Comparison of ENCODE assay signal across 35 cellular contexts in the genomic region with DNA sequence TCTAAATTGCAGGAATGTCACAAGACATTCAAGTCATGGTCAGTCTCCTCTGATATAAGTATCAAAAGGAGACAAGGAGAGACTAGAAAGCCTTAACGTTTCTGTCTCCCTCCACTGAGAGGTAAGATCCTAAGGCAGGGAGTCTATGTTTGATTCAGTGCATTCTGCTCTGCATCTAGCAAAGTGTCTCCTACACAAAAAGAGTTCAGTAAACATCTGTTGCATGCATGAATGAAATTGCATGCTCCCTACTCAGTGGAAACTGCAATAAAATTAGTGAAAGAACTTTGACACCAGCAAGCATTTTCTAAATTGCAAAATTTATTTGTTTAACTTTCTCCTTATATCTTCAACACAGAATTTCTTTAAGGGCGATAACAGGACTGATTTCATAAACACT.
"Had no signal": no experiment of that assay in that cellular context is flagged by ENCODE, and none has a peak within 500 bp of the region (broad histone marks: within the 10 kb centered on the region; RNA-seq: fewer than 3 reads in every experiment).

No MANE protein-coding gene starts in this region.

- H3K4me1 ChIP-seq: adrenal gland, body of pancreas, breast epithelium had no signal

- H3K9me3 ChIP-seq: adrenal gland, body of pancreas, breast epithelium had no signal

- H3K27me3 ChIP-seq: adrenal gland, body of pancreas, breast epithelium had no signal

- H3K27ac ChIP-seq: adrenal gland, body of pancreas, breast epithelium, coronary artery, RWPE1, VCaP had no signal

- H3K36me3 ChIP-seq: adrenal gland, breast epithelium had no signal

- H3K4me3 ChIP-seq: adrenal gland, body of pancreas, breast epithelium, coronary artery had no signal

- ATAC-seq: activated naive CD4-positive, alpha-beta T cell treated with anti-CD3 and anti-CD28 coated beads, Interleukin-2, amount 50 U/mL, for 72 hours; activated T-cell treated with anti-CD3 and anti-CD28 coated beads, Interleukin-2, amount 50 U/mL, for 4 hours; body of pancreas; Right ventricle myocardium inferior had no signal

- DNase-seq: activated B cell treated with CpG ODN at 0.5 μM for 24 hours; activated CD4-positive, alpha-beta memory T cell treated with anti-CD3 and anti-CD28 coated beads for 36 hours; activated CD4-positive, alpha-beta T cell treated with anti-CD3 and anti-CD28 coated beads for 4 hours; activated CD4-positive, alpha-beta T cell treated with anti-CD3 and anti-CD28 coated beads, Interleukin-2, amount 50 U/mL, for 1 hour; activated CD4-positive, CD25-positive, alpha-beta regulatory T cell treated with anti-CD3 and anti-CD28 coated beads, Interleukin-2, amount 50 U/mL, for 72 hours; activated CD8-positive, alpha-beta memory T cell treated with anti-CD3 and anti-CD28 coated beads, Interleukin-2, amount 50 U/mL, for 4 hours; activated gamma-delta T cell treated with Interleukin-2 at 50 U/mL for 16 hours; activated naive CD4-positive, alpha-beta T cell treated with anti-CD3 and anti-CD28 coated beads for 36 hours; activated T-cell treated with anti-CD3 and anti-CD28 coated beads for 4 hours; activated T-cell treated with anti-CD3 and anti-CD28 coated beads, Interleukin-2, amount 50 U/mL, for 4 hours; adrenal gland; body of pancreas; Kasumi-1; MM.1S; MV-4-11; NCI-H1092; NCI-H1436 treated with DMSO at 0.1 percent for 48 hours; NCI-H1694 treated with DMSO at 0.1 percent for 48 hours; NCI-H2029; NCI-H2107; NCI-H2171; NCI-H2227 treated with DMSO at 0.1 percent for 48 hours; NCI-H446 treated with DMSO at 0.1 percent for 48 hours; NCI-H526 treated with DMSO at 0.1 percent for 48 hours; SIG-M5; SW 1271; T-helper 1 cell; T-helper 2 cell; T-helper 9 cell had no signal
